ENCODE assay signal across 14 cellular contexts in the genomic region with DNA sequence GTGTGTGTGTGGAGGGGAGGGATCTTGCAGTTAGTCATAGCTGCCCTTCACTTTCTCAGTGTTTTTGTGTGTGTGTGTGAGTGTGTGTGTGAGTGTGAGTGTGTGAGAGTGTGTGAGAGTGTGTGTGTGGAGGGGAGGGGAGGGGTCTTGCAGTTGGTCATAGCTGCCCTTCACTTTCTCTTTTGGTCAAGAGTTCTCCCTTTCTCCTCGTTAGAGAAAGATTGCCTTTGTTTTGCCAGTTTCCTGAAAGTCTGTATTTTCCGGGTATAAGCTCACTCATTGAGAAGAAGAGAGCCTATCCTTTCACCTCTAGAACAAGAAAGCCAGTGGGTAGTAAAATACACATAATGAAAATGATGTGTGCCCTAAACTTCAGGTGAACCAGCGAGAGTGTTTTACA.
"Had no signal": no experiment of that assay in that cellular context is flagged by ENCODE, and none has a peak within 500 bp of the region (broad histone marks: within the 10 kb centered on the region; RNA-seq: fewer than 3 reads in every experiment).

No MANE protein-coding gene starts in this region.

- H3K9me3 ChIP-seq: adrenal gland, right lobe of liver had no signal

- H3K27ac ChIP-seq: adrenal gland, esophagus squamous epithelium, right lobe of liver had no signal

- DNase-seq: activated CD4-positive, alpha-beta T cell treated with anti-CD3 and anti-CD28 coated beads for 36 hours; activated CD8-positive, alpha-beta memory T cell treated with anti-CD3 and anti-CD28 coated beads, Interleukin-2, amount 50 U/mL, for 4 hours; activated effector memory CD4-positive, alpha-beta T cell treated with anti-CD3 and anti-CD28 coated beads, Interleukin-2, amount 50 U/mL, for 16 hours; activated T-cell treated with anti-CD3 and anti-CD28 coated beads, Interleukin-2, amount 50 U/mL, for 48 hours; esophagus squamous epithelium; kidney; left ventricle myocardium superior; right lobe of liver; stimulated activated naive CD8-positive, alpha-beta T cell treated with anti-CD3 and anti-CD28 coated beads, Interleukin-15, Interleukin-2, amounts not matched to agents 100 U/mL and 50 U/mL, for 24 hours; T-helper 1 cell had no signal

- H3K4me3 ChIP-seq: adrenal gland, esophagus squamous epithelium, right lobe of liver had no signal

- H3K36me3 Mint-ChIP-seq: activated naive CD4-positive, alpha-beta T cell treated with anti-CD3 and anti-CD28 coated beads, Interleukin-2, amount 50 U/mL, for 24 hours had no signal

- H3K27me3 Mint-ChIP-seq: activated naive CD4-positive, alpha-beta T cell treated with anti-CD3 and anti-CD28 coated beads, Interleukin-2, amount 50 U/mL, for 24 hours had no signal

- FAIRE-seq: colon, kidney had no signal

- ATAC-seq: activated CD4-positive, alpha-beta T cell treated with anti-CD3 and anti-CD28 coated beads for 36 hours; stimulated activated naive CD8-positive, alpha-beta T cell treated with anti-CD3 and anti-CD28 coated beads, Interleukin-15, Interleukin-2, amounts not matched to agents 100 U/mL and 50 U/mL, for 24 hours had no signal

- H3K27ac Mint-ChIP-seq: activated CD4-positive, alpha-beta T cell treated with anti-CD3 and anti-CD28 coated beads for 36 hours; activated CD8-positive, alpha-beta T cell treated with anti-CD3 and anti-CD28 coated beads, Interleukin-2, amount 10 ng/mL, durations not matched to agents 7 days and 5 days; activated naive CD4-positive, alpha-beta T cell treated with anti-CD3 and anti-CD28 coated beads, Interleukin-2, amount 50 U/mL, for 24 hours had no signal

- H3K9me3 Mint-ChIP-seq: activated naive CD4-positive, alpha-beta T cell treated with anti-CD3 and anti-CD28 coated beads, Interleukin-2, amount 50 U/mL, for 24 hours had no signal

- H3K27me3 ChIP-seq: adrenal gland, esophagus squamous epithelium, right lobe of liver had no signal

- H3K36me3 ChIP-seq: adrenal gland, esophagus squamous epithelium, right lobe of liver had no signal

- H3K4me3 Mint-ChIP-seq: activated CD4-positive, alpha-beta T cell treated with anti-CD3 and anti-CD28 coated beads for 36 hours; activated CD8-positive, alpha-beta T cell treated with anti-CD3 and anti-CD28 coated beads, Interleukin-2, amount 10 ng/mL, durations not matched to agents 7 days and 5 days; activated naive CD4-positive, alpha-beta T cell treated with anti-CD3 and anti-CD28 coated beads, Interleukin-2, amount 50 U/mL, for 24 hours had no signal
